In the genomic region with DNA sequence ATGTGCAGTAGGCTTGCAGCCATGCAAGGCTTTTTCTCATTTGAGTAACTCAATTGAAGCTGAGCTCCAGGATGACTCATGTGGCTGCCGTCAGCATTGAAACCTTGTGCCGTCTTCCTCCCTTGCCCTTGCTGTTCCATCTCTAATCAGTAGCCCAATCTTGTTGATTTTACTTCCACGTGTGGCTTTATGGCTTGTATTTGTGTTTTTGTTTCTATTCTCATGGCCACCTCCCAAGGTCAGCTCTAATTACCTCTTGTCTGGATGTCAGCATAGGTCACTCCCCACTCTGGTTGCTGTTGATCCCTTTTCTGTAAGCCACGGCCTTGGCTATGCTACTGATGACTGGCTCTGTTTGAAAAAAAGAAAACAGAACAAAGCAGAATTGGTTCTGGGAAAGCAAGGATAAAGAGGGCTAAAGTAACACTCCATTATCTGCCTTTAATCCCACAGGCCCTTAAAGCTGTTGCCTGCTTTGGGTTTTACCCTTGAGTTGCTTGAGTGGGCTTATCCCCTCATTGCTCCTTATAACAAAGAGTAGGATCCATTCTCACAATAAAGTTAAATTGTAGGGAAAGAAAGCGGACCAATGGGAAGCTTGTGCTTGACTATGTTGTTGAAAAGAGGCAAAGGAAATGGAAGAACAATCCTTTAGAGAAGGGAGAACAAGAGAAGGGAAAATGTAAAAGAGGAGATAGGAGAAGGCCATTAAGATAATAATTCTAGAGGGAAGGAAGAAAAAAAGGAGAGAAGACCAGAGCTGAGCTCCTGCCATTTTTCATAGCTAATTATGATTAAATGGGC, we compare ENCODE assay signal across 9 cellular contexts.
A peak's percentile ranks its signal among the peaks of the same experiment; 100 is the strongest.
DNase-seq lines count a peak whose midpoint lies in the region; ATAC-seq lines count a peak whose summit lies in the region.
"Had no signal": no experiment of that assay in that cellular context is flagged by ENCODE, and none has a peak within 500 bp of the region (broad histone marks: within the 10 kb centered on the region; RNA-seq: fewer than 3 reads in every experiment).

No MANE protein-coding gene starts in this region.

- ATAC-seq in GM19023 (IDR thresholded peaks at IDR 0.05; ENCODE audit: unreplicated experiment) (peak; percentile 70), GM21447 (IDR thresholded peaks at IDR 0.05; ENCODE audit: unreplicated experiment) (no peak), GM21723 (IDR thresholded peaks at IDR 0.05; ENCODE audit: unreplicated experiment) (no peak)

- DNase-seq in dermis blood vessel endothelial cell (peak; percentile 89), pulmonary artery endothelial cell (ENCODE audit: low read depth, low spot score) (peak; percentile 40), NCI-H146 (lab: John Stamatoyannopoulos, UW) (no peak), germinal center (ENCODE audit: low spot score) (no peak)

- H3K9me3 ChIP-seq in HUES48 (ENCODE audit: control insufficient read depth, insufficient read depth, low read length) = no peaks in the 10 kb centered on the region

- H3K9ac ChIP-seq in HUES48 (ENCODE audit: low read depth, low read length) = no peak overlapping the region
- H3K9ac ChIP-seq: KMS-11 had no signal

- no peaks in the 10 kb centered on the region for H3K27me3 ChIP-seq in HUES48 (ENCODE audit: control insufficient read depth, insufficient read depth, low read length)

- no peaks in the 10 kb centered on the region for H3K36me3 ChIP-seq in HUES48 (ENCODE audit: control insufficient read depth, insufficient read depth, low read length)

- peaks cover 16% of the 10 kb centered on the region for H3K4me1 ChIP-seq in HUES48 (ENCODE audit: control insufficient read depth, insufficient read depth, low read length)

- H3K27ac ChIP-seq in HUES48 (ENCODE audit: low read depth, low read length) = peak overlapping the region; percentile 6
- H3K27ac ChIP-seq: KMS-11 had no signal

- H3K4me3 ChIP-seq in HUES48 (ENCODE audit: low read depth, low read length) = no peak overlapping the region

Comparison
In these comparisons a context has a peak if more than half of its experiments do, and no peak if none do; other contexts are left out.
1. DNase-seq: peak in dermis blood vessel endothelial cell (single experiment) and pulmonary artery endothelial cell (single experiment); none in NCI-H146 (single experiment) and germinal center (single experiment).